13 cellular contexts compared by ENCODE assay signal in genomic region chr9:91253488-91253887, GRCh38.
A peak's percentile ranks its signal among the peaks of the same experiment; 100 is the strongest.
DNase-seq lines count a peak whose midpoint lies in the region; ATAC-seq, FAIRE-seq and TF ChIP-seq lines count a peak whose summit lies in the region.
"Had no signal": no experiment of that assay in that cellular context is flagged by ENCODE, and none has a peak within 500 bp of the region (broad histone marks: within the 10 kb centered on the region; RNA-seq: fewer than 3 reads in every experiment).

No MANE protein-coding gene starts in this region.

- H3K27me3 ChIP-seq in K562 (ENCODE audit: control insufficient read depth in 2 of 2, insufficient read depth in 2 of 2, low read length in 2 of 2) (no peaks in the 10 kb centered on the region), left ventricle myocardium inferior (ENCODE audit: low read depth) (no peaks in the 10 kb centered on the region)

- in situ Hi-C loops in K562 (cut with MboI): no loop called here

- POLR2A ChIA-PET in K562 (lab: Yijun Ruan, JAX): interaction anchor here (0.6 kb wide), 1 partner anchor 17 kb away, joined by 3 read pairs; no protein-coding TSS in a partner anchor

- DNase-seq in activated naive CD4-positive, alpha-beta T cell treated with anti-CD3 and anti-CD28 coated beads, Interleukin-2, amount 10 ng/mL, durations not matched to agents 7 days and 5 days: peak; percentile 67
- DNase-seq in activated naive CD4-positive, alpha-beta T cell treated with anti-CD3 and anti-CD28 coated beads, Interleukin-2, amount 50 U/mL, for 16 hours: no peak
- DNase-seq in NB4 (ENCODE audit: low read depth) (peak; percentile 42), K562 (ENCODE audit: extremely low read depth in 1 of 4, low spot score in 3 of 4) (peak; percentile 12 to 58 (median 35)), left ventricle myocardium inferior (no peak), foreskin melanocyte (no peak)
- peak; percentile 12 to 26 for DNase-seq in stimulated activated CD8-positive, alpha-beta memory T cell treated with anti-CD3 and anti-CD28 coated beads, Interleukin-7, amount 100 ng/mL, for 4 hours (ENCODE audit: low read depth in 2 of 2)
- DNase-seq: hypothalamus, NCI-H226, T-helper 9 cell had no signal

- H3K9me3 ChIP-seq in K562 (replicated peaks; ENCODE audit: control insufficient read depth, insufficient read depth, low read depth, low read length) (no peaks in the 10 kb centered on the region), left ventricle myocardium inferior (replicated peaks) (no peaks in the 10 kb centered on the region)
- H3K9me3 ChIP-seq: Caco-2 had no signal

- TF ChIP-seq POLR2A in NB4 (IDR thresholded peaks at IDR 0.05; ENCODE audit: extremely low read depth, insufficient read length) (no peak), K562 (conservative IDR thresholded peaks at IDR 0.05) (no peak)

- no peak for TF ChIP-seq EP300 in K562 (IDR thresholded peaks at IDR 0.05; ENCODE audit: low read length)

- intact Hi-C loops in K562 (cut with micrococcal nuclease): loop anchor here (1.0 to 5.0 kb wide), 2 partner anchors 56 to 164 kb away; no protein-coding TSS in a partner anchor
- intact Hi-C loops in left ventricle myocardium inferior (cut with micrococcal nuclease): no loop called here

- no peaks in the 10 kb centered on the region for H3K9me1 ChIP-seq in K562 (ENCODE audit: control insufficient read depth, insufficient read depth, low read length)

- H2AFZ ChIP-seq in K562 (ENCODE audit: low read depth, low read length): no peak overlapping the region

- H3K27ac Mint-ChIP-seq in activated naive CD4-positive, alpha-beta T cell treated with anti-CD3 and anti-CD28 coated beads, Interleukin-2, amount 10 ng/mL, durations not matched to agents 7 days and 5 days: no peak overlapping the region

- no peaks in the 10 kb centered on the region for H3K27me3 Mint-ChIP-seq in activated naive CD4-positive, alpha-beta T cell treated with anti-CD3 and anti-CD28 coated beads, Interleukin-2, amount 10 ng/mL, durations not matched to agents 7 days and 5 days

- H3K9ac ChIP-seq in K562 (ENCODE audit: insufficient read depth in 1 of 2, low read depth in 2 of 2, low read length in 2 of 2): no peak overlapping the region

- ATAC-seq in K562: peak; percentile 81
- ATAC-seq in GM21515 (IDR thresholded peaks at IDR 0.05; ENCODE audit: unreplicated experiment): no peak

- H4K20me1 ChIP-seq in K562 (replicated peaks; ENCODE audit: control insufficient read depth, insufficient read depth, low read length): no peaks in the 10 kb centered on the region

- no peaks in the 10 kb centered on the region for H3K79me2 ChIP-seq in K562 (ENCODE audit: control insufficient read depth, insufficient read depth, low read length)

- H3K4me2 ChIP-seq in K562 (ENCODE audit: insufficient read depth, low read length): no peak overlapping the region

- H3K27ac ChIP-seq in K562 (ENCODE audit: extremely low read depth, low read depth, low read length) (no peak overlapping the region), left ventricle myocardium inferior (replicated peaks) (no peak overlapping the region)

- H3K4me3 ChIP-seq in NB4 (ENCODE audit: low read depth, low read length) (no peak overlapping the region), K562 (no peak overlapping the region), left ventricle myocardium inferior (no peak overlapping the region)

- BruUV-seq in K562 (replicated peaks; lab: Mats Ljungman, UMichigan): no TSS peak

- peak; percentile 67 for FAIRE-seq in K562 (lab: Jason Lieb, UNC)
- FAIRE-seq: bronchial epithelial cell had no signal

- CTCF ChIA-PET in activated naive CD4-positive, alpha-beta T cell treated with anti-CD3 and anti-CD28 coated beads, Interleukin-2, amount 10 ng/mL, durations not matched to agents 7 days and 5 days (lab: Charles Lee): interaction anchor here (0.6 to 2.7 kb wide), 18 partner anchors 10 to 222 kb away, joined by 3 to 19 read pairs (median 4); no protein-coding TSS in a partner anchor
- CTCF ChIA-PET in K562 (lab: Yijun Ruan, JAX; ENCODE audit: low intra/inter-chr PET ratio): no interaction called here

- peaks cover under 1% of the 10 kb centered on the region for H3K36me3 Mint-ChIP-seq in activated naive CD4-positive, alpha-beta T cell treated with anti-CD3 and anti-CD28 coated beads, Interleukin-2, amount 10 ng/mL, durations not matched to agents 7 days and 5 days

- WGBS in K562 (ENCODE audit: insufficient coverage, low coverage, missing lambda C conversion rate): 0% methylated on average over 1 of the region's 1 CpG

- H3K9me3 Mint-ChIP-seq in activated naive CD4-positive, alpha-beta T cell treated with anti-CD3 and anti-CD28 coated beads, Interleukin-2, amount 10 ng/mL, durations not matched to agents 7 days and 5 days: no peaks in the 10 kb centered on the region

- H3K4me1 ChIP-seq in K562 (replicated peaks in 1 of 2; ENCODE audit: control insufficient read depth in 2 of 2, insufficient read depth in 2 of 2, low read length in 2 of 2) (no peaks in the 10 kb centered on the region), left ventricle myocardium inferior (peaks cover 39% of the 10 kb centered on the region)
- H3K4me1 ChIP-seq: Caco-2 had no signal

- H3K4me1 Mint-ChIP-seq in activated naive CD4-positive, alpha-beta T cell treated with anti-CD3 and anti-CD28 coated beads, Interleukin-2, amount 10 ng/mL, durations not matched to agents 7 days and 5 days: peaks cover 20% of the 10 kb centered on the region

- H3K4me3 Mint-ChIP-seq in activated naive CD4-positive, alpha-beta T cell treated with anti-CD3 and anti-CD28 coated beads, Interleukin-2, amount 10 ng/mL, durations not matched to agents 7 days and 5 days: no peak overlapping the region

- TF ChIP-seq RAD21 in K562 (CRISPR knock-in tag; conservative IDR thresholded peaks at IDR 0.05 in 1 of 2, IDR thresholded peaks at IDR 0.05 in 1 of 2): peak; percentile 68 to 75

- H3K36me3 ChIP-seq in K562 (ENCODE audit: control insufficient read depth, insufficient read depth, low read length) (no peaks in the 10 kb centered on the region), left ventricle myocardium inferior (no peaks in the 10 kb centered on the region)

- no peak for TF ChIP-seq CTCF in NB4 (IDR thresholded peaks at IDR 0.05; ENCODE audit: low read depth, low read length)
- peak; percentile 10 to 58 (median 31); a peak in 3 of 6 replicates for TF ChIP-seq CTCF in K562 (IDR thresholded peaks at IDR 0.05 in 2 of 3, conservative IDR thresholded peaks at IDR 0.05 in 1 of 3; ENCODE audit: insufficient read depth in 2 of 3, low read depth in 1 of 3, low read length in 3 of 3)
- TF ChIP-seq CTCF in left ventricle myocardium inferior (IDR thresholded peaks at IDR 0.05; ENCODE audit: borderline replicate concordance): no peak

TF ChIP-seq in K562, 482 proteins besides CTCF, POLR2A, EP300 and RAD21:
- no peak for TF ChIP-seq PCBP1 (IDR thresholded peaks at IDR 0.05; ENCODE audit: low read depth, low read length, poor library complexity, severe bottlenecking)
- TF ChIP-seq SMC3 (conservative IDR thresholded peaks at IDR 0.05; ENCODE audit: insufficient read depth, low read depth, low read length): 0 out of 2 replicates have a peak, but pooled peaks have one; percentile 18
- peak; percentile 27; the same call in 1 of the 2 replicates for TF ChIP-seq JUND (IDR thresholded peaks at IDR 0.05; ENCODE audit: borderline replicate concordance, low read depth, low read length)
- TF ChIP-seq JUND (tag; IDR thresholded peaks at IDR 0.05; ENCODE audit: borderline replicate concordance, low read depth, low read length): no peak; the same call in 2 of the 3 replicates
- no peak for TF ChIP-seq PHB (CRISPR knock-in tag; IDR thresholded peaks at IDR 0.05)
- no peak for TF ChIP-seq MCM2 (IDR thresholded peaks at IDR 0.05; ENCODE audit: low read depth)
- no peak for TF ChIP-seq HCFC1 (IDR thresholded peaks at IDR 0.05; ENCODE audit: low read depth, low read length)
- TF ChIP-seq DEAF1 (CRISPR knock-in tag; IDR thresholded peaks at IDR 0.05): peak; percentile 22; the same call in 1 of the 2 replicates
- TF ChIP-seq PHB2 (IDR thresholded peaks at IDR 0.05; ENCODE audit: low read depth): no peak
- TF ChIP-seq FOSL1 (tag; conservative IDR thresholded peaks at IDR 0.05): peak; percentile 35; the same call in 1 of the 2 replicates
- no peak for TF ChIP-seq RNF219 (CRISPR knock-in tag; IDR thresholded peaks at IDR 0.05)
- no peak for TF ChIP-seq COPS2 (conservative IDR thresholded peaks at IDR 0.05)
- no peak for TF ChIP-seq ZNF3 (CRISPR knock-in tag; IDR thresholded peaks at IDR 0.05)
- TF ChIP-seq GATA2 (CRISPR knock-in tag; IDR thresholded peaks at IDR 0.05): peak; percentile 72
TF ChIP-seq in K562: peak in this region for 5.

Comparison
In these comparisons a context has a peak if more than half of its experiments do, and no peak if none do; other contexts are left out.
1. DNase-seq: peak in activated naive CD4-positive, alpha-beta T cell treated with anti-CD3 and anti-CD28 coated beads, Interleukin-2, amount 10 ng/mL, durations not matched to agents 7 days and 5 days (single experiment), NB4 (single experiment), K562 (4 of 4) and stimulated activated CD8-positive, alpha-beta memory T cell treated with anti-CD3 and anti-CD28 coated beads, Interleukin-7, amount 100 ng/mL, for 4 hours (2 of 2); none in activated naive CD4-positive, alpha-beta T cell treated with anti-CD3 and anti-CD28 coated beads, Interleukin-2, amount 50 U/mL, for 16 hours (single experiment), left ventricle myocardium inferior (single experiment) and foreskin melanocyte (single experiment).
2. CTCF ChIP-seq: peak in K562 (3 of 3); none in NB4 (single experiment) and left ventricle myocardium inferior (single experiment).